In the genomic region with DNA sequence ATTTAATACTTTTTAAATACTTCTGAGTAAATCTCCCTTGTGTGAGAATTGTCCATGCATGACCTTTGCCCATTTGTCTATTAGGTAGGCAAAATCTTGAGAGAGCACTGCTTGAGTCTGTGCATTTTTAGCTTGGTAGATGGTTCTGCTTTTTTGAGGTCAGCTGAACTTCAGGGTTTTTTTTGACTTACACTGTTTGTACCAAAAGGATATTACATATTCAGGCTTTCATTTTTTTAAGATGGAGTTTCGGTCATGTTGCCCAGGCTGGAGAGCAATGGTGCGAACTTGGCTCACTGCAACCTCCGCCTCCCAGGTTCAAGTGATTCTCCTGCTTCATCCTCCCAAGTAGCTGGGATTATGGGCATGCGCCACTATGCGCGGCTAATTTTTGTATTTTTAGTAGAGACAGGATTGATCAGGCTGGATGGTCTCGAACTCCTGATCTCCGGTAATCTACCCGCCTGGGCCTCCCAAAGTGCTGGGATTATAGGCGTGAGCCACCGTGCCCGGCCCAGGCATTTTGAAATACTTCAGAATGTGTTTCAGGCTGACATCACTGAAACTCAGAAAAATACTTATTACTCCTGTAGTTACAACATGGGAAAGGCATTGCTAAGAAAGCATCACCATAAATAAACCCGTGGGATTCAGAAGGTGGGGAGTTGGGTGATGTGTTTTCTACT, we compare ENCODE assay signal across 8 cellular contexts. TPM values are rescaled to one million over a fixed set of nuclear protein-coding genes. Genes with fewer than 3 reads are reported as not detected.
DNase-seq lines count a peak whose midpoint lies in the region; ATAC-seq, FAIRE-seq and TF ChIP-seq lines count a peak whose summit lies in the region.

No MANE protein-coding gene starts in this region.

- H3K79me2 ChIP-seq in astrocyte (ENCODE audit: insufficient read depth, low read length) = peaks cover 80% of the 10 kb centered on the region

- peak overlapping the region; percentile 54 for H3K4me2 ChIP-seq in BLaER1
- no peak overlapping the region for H3K4me2 ChIP-seq in astrocyte (ENCODE audit: low read length)

- H3K9me3 Mint-ChIP-seq in astrocyte (ENCODE audit: unreplicated experiment) = no peaks in the 10 kb centered on the region

- FAIRE-seq in astrocyte (lab: Jason Lieb, UNC) = no peak

- H3K27me3 ChIP-seq in BLaER1 (no peaks in the 10 kb centered on the region), astrocyte (ENCODE audit: insufficient read depth, low read length) (no peaks in the 10 kb centered on the region), aorta (ENCODE audit: control insufficient read depth in 1 of 2, insufficient read depth in 2 of 2, low read length in 1 of 2) (no peaks in the 10 kb centered on the region)

- peaks cover 73% of the 10 kb centered on the region for H3K4me1 ChIP-seq in BLaER1
- peaks cover 14% of the 10 kb centered on the region for H3K4me1 ChIP-seq in astrocyte (ENCODE audit: insufficient read depth, low read length)
- peaks cover 4 to 8% of the 10 kb centered on the region in 2 donors for H3K4me1 ChIP-seq in aorta (ENCODE audit: control insufficient read depth in 1 of 2, insufficient read depth in 2 of 2, low read length in 2 of 2)

- no peak overlapping the region for H3K27ac ChIP-seq in BLaER1
- H3K27ac ChIP-seq in astrocyte (ENCODE audit: low read depth, low read length) = no peak overlapping the region
- H3K27ac ChIP-seq in aorta (ENCODE audit: low read depth in 1 of 2, low read length in 2 of 2) = peak overlapping the region; percentile 23 to 43

- H3K4me1 Mint-ChIP-seq in astrocyte (ENCODE audit: low read depth, unreplicated experiment) = peaks cover 14% of the 10 kb centered on the region

- no peaks in the 10 kb centered on the region for H3K27me3 Mint-ChIP-seq in astrocyte (ENCODE audit: low read depth, unreplicated experiment)

- H3K9me3 ChIP-seq in BLaER1 = no peaks in the 10 kb centered on the region
- no peaks in the 10 kb centered on the region for H3K9me3 ChIP-seq in astrocyte (ENCODE audit: insufficient read depth, low read depth, low read length)
- no peaks in the 10 kb centered on the region for H3K9me3 ChIP-seq in aorta (ENCODE audit: control insufficient read depth, low read length)

- no peak overlapping the region for H2AFZ ChIP-seq in astrocyte (ENCODE audit: low read depth, low read length)

- H3K27ac Mint-ChIP-seq in astrocyte (ENCODE audit: unreplicated experiment) = no peak overlapping the region

- no peak for TF ChIP-seq CTCF in astrocyte (IDR thresholded peaks at IDR 0.05; ENCODE audit: insufficient read depth, low read depth, low read length)

- H3K36me3 Mint-ChIP-seq in astrocyte (ENCODE audit: low read depth, unreplicated experiment) = no peaks in the 10 kb centered on the region

- H3K9ac ChIP-seq in BLaER1 (no peak overlapping the region), astrocyte (ENCODE audit: low read length) (no peak overlapping the region)

- H4K20me1 ChIP-seq in BLaER1 = peaks cover 42% of the 10 kb centered on the region
- peaks cover 1% of the 10 kb centered on the region for H4K20me1 ChIP-seq in astrocyte (ENCODE audit: insufficient read depth, low read length)

- 47 to 56% methylated on average over 13 of the region's 13 CpGs for WGBS in aorta, 2 donors

- intact Hi-C loops in aorta (cut with DNase I) = no loop called here

- ATAC-seq in GM19351 (IDR thresholded peaks at IDR 0.05; ENCODE audit: unreplicated experiment) (peak; percentile 65), HG03175 (IDR thresholded peaks at IDR 0.05; ENCODE audit: unreplicated experiment) (peak; percentile 85), aorta (ENCODE audit: low FRiP score) (peak; percentile 42)

- no peak overlapping the region for H3K4me3 ChIP-seq in BLaER1
- H3K4me3 ChIP-seq in astrocyte (ENCODE audit: insufficient read depth, low read depth, low read length) = no peak overlapping the region
- H3K4me3 ChIP-seq in aorta (ENCODE audit: low read length in 2 of 2) = no peak overlapping the region

- H3K36me3 ChIP-seq in BLaER1 (peaks cover 7% of the 10 kb centered on the region; the same call in 1 of the 2 replicates), astrocyte (ENCODE audit: insufficient read depth, low read length) (no peaks in the 10 kb centered on the region), aorta (ENCODE audit: control insufficient read depth in 1 of 2, insufficient read depth in 2 of 2, low read length in 1 of 2) (no peaks in the 10 kb centered on the region)

- H3K4me3 Mint-ChIP-seq in astrocyte (ENCODE audit: unreplicated experiment) = no peak overlapping the region

- DNase-seq in astrocyte (ENCODE audit: low read depth) (peak; percentile 46), aorta (peak; percentile 65 to 79), HK-2 (ENCODE audit: unreplicated experiment) (no peak), NCI-H2029 (lab: John Stamatoyannopoulos, UW) (no peak)
- DNase-seq in activated naive CD4-positive, alpha-beta T cell treated with Interleukin-2 at 50 U/mL for 16 hours = no peak

RNA-seq across cellular contexts. Expression of a gene that starts 11.1 kb away (rescaled TPM):
- total RNA-seq in astrocyte (16.4 and 18.3 TPM in 2 replicates), aorta (100 to 1,000 TPM; 197 to 418 TPM)
- polyA plus RNA-seq in aorta = 100 to 1,000 TPM in 1 of 2 donors, 10 to 100 TPM in 1; 85.1 to 445 TPM

Comparison
In these comparisons a context has a peak if more than half of its experiments do, and no peak if none do; other contexts are left out.
1. H3K27ac ChIP-seq: peak in aorta (2 of 2); none in BLaER1 (single experiment) and astrocyte (single experiment).
2. DNase-seq: peak in astrocyte (single experiment) and aorta (2 of 2); none in HK-2 (single experiment), activated naive CD4-positive, alpha-beta T cell treated with Interleukin-2 at 50 U/mL for 16 hours (single experiment) and NCI-H2029 (single experiment).
3. RNA of a gene that starts 11.1 kb away (total RNA-seq): 197 to 418 TPM in aorta; 16.4 to 18.3 TPM in astrocyte; every median in the first group is over 10 times any median in the second.
4. Peak in every context shown above with its lines, with median percentiles within 50 percentile points of each other: ATAC-seq.